Comparison of ENCODE assay signal across 13 cellular contexts in genomic region chr20:50019466-50020256, GRCh38. TPM values are rescaled to one million over a fixed set of nuclear protein-coding genes. Genes with fewer than 3 reads are reported as not detected.
DNase-seq lines count a peak whose midpoint lies in the region; ATAC-seq and TF ChIP-seq lines count a peak whose summit lies in the region.
"Had no signal": no experiment of that assay in that cellular context is flagged by ENCODE, and none has a peak within 500 bp of the region (broad histone marks: within the 10 kb centered on the region; RNA-seq: fewer than 3 reads in every experiment).

No MANE protein-coding gene starts in this region.

- H3K23ac ChIP-seq in neuronal stem cell (ENCODE audit: low read depth, low read length, poor library complexity): no peak overlapping the region

- H3K4me1 ChIP-seq in Panc1 (ENCODE audit: control insufficient read depth, insufficient read depth, low read length): peaks cover 21% of the 10 kb centered on the region
- peaks cover 10 to 14% of the 10 kb centered on the region in 2 donors for H3K4me1 ChIP-seq in neuronal stem cell (ENCODE audit: control insufficient read depth in 2 of 2, insufficient read depth in 1 of 2, low read depth in 1 of 2, low read length in 2 of 2)
- H3K4me1 ChIP-seq in CD4-positive, alpha-beta memory T cell (ENCODE audit: insufficient read depth, low read length): no peaks in the 10 kb centered on the region

- peak overlapping the region; percentile 35 for H3K18ac ChIP-seq in neuronal stem cell (ENCODE audit: low read length)

- POLR2A ChIA-PET in Panc1 (lab: Charles Lee): no interaction called here
- POLR2A ChIA-PET in CD4-positive, alpha-beta memory T cell (lab: Charles Lee; ENCODE audit: partially characterized antibody): no interaction called here

- H3K27ac ChIP-seq in Panc1 (ENCODE audit: low read length): peak overlapping the region; percentile 8; the same call in 1 of the 2 replicates
- H3K27ac ChIP-seq in neuronal stem cell (replicated peaks; ENCODE audit: low read length): no peak overlapping the region
- H3K27ac ChIP-seq in CD4-positive, alpha-beta memory T cell (ENCODE audit: low read depth, low read length): no peak overlapping the region

- H3K14ac ChIP-seq in neuronal stem cell (ENCODE audit: low read length): no peak overlapping the region

- TF ChIP-seq CTCF in CD14-positive monocyte (IDR thresholded peaks at IDR 0.05): no peak
- TF ChIP-seq CTCF in Panc1 (IDR thresholded peaks at IDR 0.05): no peak

- H3K4me1 Mint-ChIP-seq in CD14-positive monocyte: peaks cover 40% of the 10 kb centered on the region
- H3K4me1 Mint-ChIP-seq in activated T-helper 17 cell treated with anti-CD3 and anti-CD28 coated beads, Interleukin-2, amount 50 U/mL, for 72 hours: peaks cover 4% of the 10 kb centered on the region
- no peaks in the 10 kb centered on the region for H3K4me1 Mint-ChIP-seq in CD4-positive, alpha-beta memory T cell

- H2BK5ac ChIP-seq in neuronal stem cell (ENCODE audit: low read length): no peak overlapping the region

- no peaks in the 10 kb centered on the region for H3K79me1 ChIP-seq in neuronal stem cell (ENCODE audit: low read depth, low read length)

- BruUV-seq in Panc1 (replicated peaks; lab: Mats Ljungman, UMichigan): no TSS peak

- WGBS in neuronal stem cell (ENCODE audit: extremely low coverage in 2 of 2, insufficient read length in 2 of 2, insufficient replicate concordance in 1 of 2), 2 donors: no CpG with 5 or more reads among the region's 13 CpGs

- no peak overlapping the region for H2BK120ac ChIP-seq in neuronal stem cell (ENCODE audit: low read depth, low read length)

- H4K91ac ChIP-seq in neuronal stem cell (ENCODE audit: low read depth, low read length, poor library complexity): no peak overlapping the region

- H3K4ac ChIP-seq in neuronal stem cell (ENCODE audit: low read length): no peak overlapping the region

- no peak overlapping the region for H3K9ac ChIP-seq in neuronal stem cell (ENCODE audit: low read depth, low read length, poor library complexity)

- intact Hi-C loops in CD14-positive monocyte (cut with micrococcal nuclease) (no loop called here), Panc1 (cut with micrococcal nuclease; ENCODE audit: unreplicated experiment) (no loop called here)
- intact Hi-C loops in CD4-positive, alpha-beta memory T cell (cut with micrococcal nuclease): no loop called here

- H3K36me3 ChIP-seq in Panc1 (ENCODE audit: control insufficient read depth, insufficient read depth, low read length): no peaks in the 10 kb centered on the region
- no peaks in the 10 kb centered on the region for H3K36me3 ChIP-seq in neuronal stem cell (replicated peaks in 1 of 2; ENCODE audit: control insufficient read depth in 2 of 2, insufficient read depth in 2 of 2, low read length in 2 of 2)
- no peaks in the 10 kb centered on the region for H3K36me3 ChIP-seq in CD4-positive, alpha-beta memory T cell (ENCODE audit: insufficient read depth, low read length)

- no peak overlapping the region for H2BK15ac ChIP-seq in neuronal stem cell (ENCODE audit: low read length)

- H3K4me2 ChIP-seq in neuronal stem cell (ENCODE audit: insufficient read depth, low read length, poor library complexity, severe bottlenecking): no peak overlapping the region

- DNase-seq in CD14-positive monocyte (ENCODE audit: low spot score): no peak
- no peak for DNase-seq in Panc1 (ENCODE audit: low read depth, low spot score)
- no peak for DNase-seq in neuronal stem cell (ENCODE audit: low spot score)
- no peak for DNase-seq in GOT3 (lab: John Stamatoyannopoulos, UW)
- no peak for DNase-seq in CD4-positive, alpha-beta memory T cell
- DNase-seq: H7, mucosa of descending colon, NCI-H345 had no signal

- no peak overlapping the region for H2AFZ ChIP-seq in neuronal stem cell (ENCODE audit: low read length)

- H3K4me3 ChIP-seq in Panc1 (ENCODE audit: low read depth in 2 of 2, low read length in 2 of 2): no peak overlapping the region
- H3K4me3 ChIP-seq in neuronal stem cell (ENCODE audit: low read length in 2 of 2): no peak overlapping the region
- no peak overlapping the region for H3K4me3 ChIP-seq in CD4-positive, alpha-beta memory T cell (ENCODE audit: low read length in 2 of 2)
- H3K4me3 ChIP-seq: mucosa of descending colon had no signal

- H3K9me3 ChIP-seq in Panc1 (ENCODE audit: control insufficient read depth, insufficient read depth, low read depth, low read length): no peaks in the 10 kb centered on the region
- H3K9me3 ChIP-seq in neuronal stem cell (replicated peaks in 1 of 2; ENCODE audit: control insufficient read depth in 2 of 2, insufficient read depth in 1 of 2, low read depth in 1 of 2, low read length in 2 of 2): no peaks in the 10 kb centered on the region
- no peaks in the 10 kb centered on the region for H3K9me3 ChIP-seq in CD4-positive, alpha-beta memory T cell (ENCODE audit: control insufficient read depth in 1 of 2, low read length in 2 of 2)
- H3K9me3 ChIP-seq: mucosa of descending colon had no signal

- in situ Hi-C loops in Panc1 (cut with HindIII; ENCODE audit: low pct_unique_long_range_greater_than_20kb, low sequenced_read_pairs): no loop called here

- no peak overlapping the region for H2AK5ac ChIP-seq in neuronal stem cell (ENCODE audit: low read depth, low read length)

- H3K36me3 Mint-ChIP-seq in CD14-positive monocyte: peaks cover 0 to 2% of the 10 kb centered on the region in 2 donors
- no peaks in the 10 kb centered on the region for H3K36me3 Mint-ChIP-seq in activated T-helper 17 cell treated with anti-CD3 and anti-CD28 coated beads, Interleukin-2, amount 50 U/mL, for 72 hours (ENCODE audit: low read depth)
- no peaks in the 10 kb centered on the region for H3K36me3 Mint-ChIP-seq in CD4-positive, alpha-beta memory T cell
- H3K36me3 Mint-ChIP-seq: activated naive CD4-positive, alpha-beta T cell treated with anti-CD3 and anti-CD28 coated beads, Interleukin-2, amount 10 ng/mL, durations not matched to agents 7 days and 5 days had no signal

- H4K8ac ChIP-seq in neuronal stem cell (ENCODE audit: low read depth, low read length): no peak overlapping the region

- H3K9me3 Mint-ChIP-seq in CD14-positive monocyte: no peaks in the 10 kb centered on the region
- no peaks in the 10 kb centered on the region for H3K9me3 Mint-ChIP-seq in activated T-helper 17 cell treated with anti-CD3 and anti-CD28 coated beads, Interleukin-2, amount 50 U/mL, for 72 hours
- H3K9me3 Mint-ChIP-seq in CD4-positive, alpha-beta memory T cell: no peaks in the 10 kb centered on the region
- H3K9me3 Mint-ChIP-seq: activated naive CD4-positive, alpha-beta T cell treated with anti-CD3 and anti-CD28 coated beads, Interleukin-2, amount 10 ng/mL, durations not matched to agents 7 days and 5 days; stimulated activated naive CD8-positive, alpha-beta T cell treated with anti-CD3 and anti-CD28 coated beads, Interleukin-15, Interleukin-2, amounts not matched to agents 100 ng/mL and 50 ng/mL, for 24 hours had no signal

- CTCF ChIA-PET in Panc1 (lab: Charles Lee): interaction anchor here (0.5 to 0.8 kb wide), 2 partner anchors 20 to 52 kb away, joined by 3 to 6 read pairs; no protein-coding TSS in a partner anchor
- CTCF ChIA-PET in CD4-positive, alpha-beta memory T cell (lab: Charles Lee; ENCODE audit: partially characterized antibody): interaction anchor here (0.5 kb wide), 1 partner anchor 51 kb away, joined by 3 read pairs; no protein-coding TSS in a partner anchor

- H3K27ac Mint-ChIP-seq in CD14-positive monocyte: peak overlapping the region; percentile 88 to 97 (median 94)
- H3K27ac Mint-ChIP-seq in activated T-helper 17 cell treated with anti-CD3 and anti-CD28 coated beads, Interleukin-2, amount 50 U/mL, for 72 hours: no peak overlapping the region
- no peak overlapping the region for H3K27ac Mint-ChIP-seq in CD4-positive, alpha-beta memory T cell
- H3K27ac Mint-ChIP-seq: activated naive CD4-positive, alpha-beta T cell treated with anti-CD3 and anti-CD28 coated beads, Interleukin-2, amount 10 ng/mL, durations not matched to agents 7 days and 5 days; stimulated activated naive CD8-positive, alpha-beta T cell treated with anti-CD3 and anti-CD28 coated beads, Interleukin-15, Interleukin-2, amounts not matched to agents 100 ng/mL and 50 ng/mL, for 24 hours had no signal

- H3K27me3 Mint-ChIP-seq in CD14-positive monocyte (ENCODE audit: low read depth in 3 of 3): peaks cover 3 to 9% (median 7%) of the 10 kb centered on the region in 3 donors
- H3K27me3 Mint-ChIP-seq in activated T-helper 17 cell treated with anti-CD3 and anti-CD28 coated beads, Interleukin-2, amount 50 U/mL, for 72 hours: peaks cover 11% of the 10 kb centered on the region
- peaks cover 5 to 8% of the 10 kb centered on the region in 2 donors for H3K27me3 Mint-ChIP-seq in CD4-positive, alpha-beta memory T cell
- H3K27me3 Mint-ChIP-seq: stimulated activated naive CD8-positive, alpha-beta T cell treated with anti-CD3 and anti-CD28 coated beads, Interleukin-15, Interleukin-2, amounts not matched to agents 100 ng/mL and 50 ng/mL, for 24 hours had no signal

- H2BK12ac ChIP-seq in neuronal stem cell (ENCODE audit: low read length): no peak overlapping the region

- H3K27me3 ChIP-seq in Panc1 (ENCODE audit: control insufficient read depth, insufficient read depth, low read length): no peaks in the 10 kb centered on the region
- H3K27me3 ChIP-seq in neuronal stem cell (ENCODE audit: control insufficient read depth in 3 of 3, insufficient read depth in 3 of 3, low read depth in 1 of 3, low read length in 3 of 3): peaks cover 0 to 2% (median 0%) of the 10 kb centered on the region in 3 experiments
- H3K27me3 ChIP-seq in CD4-positive, alpha-beta memory T cell (ENCODE audit: insufficient read depth, low read length): no peaks in the 10 kb centered on the region

- peak; percentile 74 for ATAC-seq in Panc1
- peak; percentile 71 for ATAC-seq in esophagus mucosa
- no peak for ATAC-seq in GM21723 (IDR thresholded peaks at IDR 0.05; ENCODE audit: unreplicated experiment)
- no peak for ATAC-seq in activated T-helper 17 cell treated with anti-CD3 and anti-CD28 coated beads, Interleukin-2, amount 50 U/mL, for 72 hours (replicated peaks)
- ATAC-seq: mucosa of descending colon had no signal

- no peak overlapping the region for H3K4me3 Mint-ChIP-seq in CD14-positive monocyte
- H3K4me3 Mint-ChIP-seq in activated T-helper 17 cell treated with anti-CD3 and anti-CD28 coated beads, Interleukin-2, amount 50 U/mL, for 72 hours: no peak overlapping the region
- H3K4me3 Mint-ChIP-seq in CD4-positive, alpha-beta memory T cell: no peak overlapping the region
- H3K4me3 Mint-ChIP-seq: activated naive CD4-positive, alpha-beta T cell treated with anti-CD3 and anti-CD28 coated beads, Interleukin-2, amount 10 ng/mL, durations not matched to agents 7 days and 5 days; stimulated activated naive CD8-positive, alpha-beta T cell treated with anti-CD3 and anti-CD28 coated beads, Interleukin-15, Interleukin-2, amounts not matched to agents 100 ng/mL and 50 ng/mL, for 24 hours had no signal

RNA-seq across cellular contexts. Expression of gene SNAI1, which starts 36.9 kb away (rescaled TPM):
- 1 to 10 TPM; 2.4 to 2.6 TPM for polyA plus RNA-seq in CD14-positive monocyte
- total RNA-seq in Panc1 (2021; ENCODE audit: unreplicated experiment) (8.8 TPM), esophagus mucosa (0.36 TPM)
- 9.4 TPM for polyA plus RNA-seq in Panc1 (2012; ENCODE audit: insufficient read length)
- 3.5 TPM for polyA plus RNA-seq in neuronal stem cell (2013, experiment 1 of 2)
- polyA plus RNA-seq in neuronal stem cell (2013, experiment 2 of 2): 3.7 TPM
- under 1 TPM in 1 of 2 donors, not detected in 1; 0.34 TPM for total RNA-seq in activated T-helper 17 cell treated with anti-CD3 and anti-CD28 coated beads, Interleukin-2, amount 50 U/mL, for 72 hours
- under 1 TPM; 0.19 to 0.44 TPM for total RNA-seq in CD4-positive, alpha-beta memory T cell
- polyA plus RNA-seq in CD4-positive, alpha-beta memory T cell: under 1 TPM; 0.17 to 0.60 TPM

Comparison
In these comparisons a context has a peak if more than half of its experiments do, and no peak if none do; other contexts are left out.
1. H3K27ac Mint-ChIP-seq: peak in CD14-positive monocyte (7 of 7); none in activated T-helper 17 cell treated with anti-CD3 and anti-CD28 coated beads, Interleukin-2, amount 50 U/mL, for 72 hours (single experiment) and CD4-positive, alpha-beta memory T cell (0 of 7).
2. ATAC-seq: peak in Panc1 (single experiment) and esophagus mucosa (single experiment); none in GM21723 (single experiment) and activated T-helper 17 cell treated with anti-CD3 and anti-CD28 coated beads, Interleukin-2, amount 50 U/mL, for 72 hours (single experiment).